Comparison of ENCODE assay signal across 1 cellular context in genomic region chr15:37053070-37053653, GRCh38.
TF ChIP-seq lines count a peak whose summit lies in the region.

No MANE protein-coding gene starts in this region.

TF ChIP-seq in H1, 55 proteins besides CTCF, POLR2A, EP300 and RAD21 (continued from another document):
- TF ChIP-seq EZH2 (IDR thresholded peaks at IDR 0.05; ENCODE audit: low read depth, low read length, severe bottlenecking) (no peak), CTBP2 (IDR thresholded peaks at IDR 0.05; ENCODE audit: borderline replicate concordance, insufficient read depth, insufficient read length, low read length) (no peak), GABPA (IDR thresholded peaks at IDR 0.05; ENCODE audit: borderline replicate concordance, insufficient read depth, low read length) (no peak), EGR1 (IDR thresholded peaks at IDR 0.05; ENCODE audit: borderline replicate concordance, low read depth, low read length) (no peak)
